Comparison of ENCODE assay signal across 8 cellular contexts in genomic region chr2:144330951-144331651, GRCh38.
A peak's percentile ranks its signal among the peaks of the same experiment; 100 is the strongest.
DNase-seq lines count a peak whose midpoint lies in the region; ATAC-seq, FAIRE-seq and TF ChIP-seq lines count a peak whose summit lies in the region.

No MANE protein-coding gene starts in this region.

- H3K27ac Mint-ChIP-seq in IgD-negative memory B cell = peak overlapping the region; percentile 28 to 77 (median 67)
- H3K27ac Mint-ChIP-seq in activated CD4-positive, alpha-beta memory T cell treated with anti-CD3 and anti-CD28 coated beads, Interleukin-2, amount 10 ng/mL, durations not matched to agents 7 days and 5 days = peak overlapping the region; percentile 95

- H3K9me3 ChIP-seq in psoas muscle = no peaks in the 10 kb centered on the region

- H3K27me3 ChIP-seq in BJ (ENCODE audit: control insufficient read depth, insufficient read depth, low read length) (no peaks in the 10 kb centered on the region), psoas muscle (ENCODE audit: insufficient read depth in 3 of 3, low read length in 2 of 3) (no peaks in the 10 kb centered on the region)

- H3K4me1 ChIP-seq in psoas muscle = peaks cover 25% of the 10 kb centered on the region

- H3K4me3 ChIP-seq in BJ (ENCODE audit: low read depth, low read length) (peak overlapping the region; percentile 59), fibroblast of pulmonary artery (replicated peaks; ENCODE audit: low read depth, low read length) (peak overlapping the region; percentile 80), psoas muscle (peak overlapping the region; percentile 74)

- H3K27me3 Mint-ChIP-seq in IgD-negative memory B cell = no peaks in the 10 kb centered on the region
- H3K27me3 Mint-ChIP-seq in activated CD4-positive, alpha-beta memory T cell treated with anti-CD3 and anti-CD28 coated beads, Interleukin-2, amount 10 ng/mL, durations not matched to agents 7 days and 5 days = peaks cover 2% of the 10 kb centered on the region

- H3K4me3 Mint-ChIP-seq in IgD-negative memory B cell = peak overlapping the region; percentile 89 to 94 (median 90)
- H3K4me3 Mint-ChIP-seq in activated CD4-positive, alpha-beta memory T cell treated with anti-CD3 and anti-CD28 coated beads, Interleukin-2, amount 10 ng/mL, durations not matched to agents 7 days and 5 days = peak overlapping the region; percentile 92

- POLR2A ChIA-PET in BJ (lab: Charles Lee) = no interaction called here
- POLR2A ChIA-PET in activated CD4-positive, alpha-beta memory T cell treated with anti-CD3 and anti-CD28 coated beads, Interleukin-2, amount 10 ng/mL, durations not matched to agents 7 days and 5 days (lab: Charles Lee) = interaction anchor here (0.7 to 3.2 kb wide), 17 partner anchors 10 to 257 kb away, joined by 3 to 34 read pairs (median 4); partner anchors contain the start of gene ZEB2

- intact Hi-C loops in psoas muscle (cut with DNase I) = loop anchor here (5.0 kb wide), 3 partner anchors 46 to 186 kb away; no protein-coding TSS in a partner anchor

- DNase-seq in BJ (ENCODE audit: low read depth) (no peak), fibroblast of pulmonary artery (ENCODE audit: low read depth) (peak; percentile 23), psoas muscle (no peak), RCC 7860 (ENCODE audit: low spot score) (no peak), HCEC 1CT (no peak), GM10266 (ENCODE audit: extremely low spot score) (no peak)
- DNase-seq in activated CD4-positive, alpha-beta memory T cell treated with anti-CD3 and anti-CD28 coated beads, Interleukin-2, amount 10 ng/mL, durations not matched to agents 7 days and 5 days = peak; percentile 24

- no peak for ATAC-seq in psoas muscle

- no peaks in the 10 kb centered on the region for H3K36me3 Mint-ChIP-seq in IgD-negative memory B cell
- H3K36me3 Mint-ChIP-seq in activated CD4-positive, alpha-beta memory T cell treated with anti-CD3 and anti-CD28 coated beads, Interleukin-2, amount 10 ng/mL, durations not matched to agents 7 days and 5 days (ENCODE audit: low read depth) = peaks cover 38% of the 10 kb centered on the region

- no peaks in the 10 kb centered on the region for H3K36me3 ChIP-seq in BJ (ENCODE audit: control insufficient read depth, insufficient read depth, low read length)
- no peaks in the 10 kb centered on the region for H3K36me3 ChIP-seq in psoas muscle (ENCODE audit: insufficient read depth in 1 of 2, low read depth in 1 of 2)

- H3K27ac ChIP-seq in psoas muscle = peak overlapping the region; percentile 81

- H3K9me3 Mint-ChIP-seq in IgD-negative memory B cell = no peaks in the 10 kb centered on the region
- no peaks in the 10 kb centered on the region for H3K9me3 Mint-ChIP-seq in activated CD4-positive, alpha-beta memory T cell treated with anti-CD3 and anti-CD28 coated beads, Interleukin-2, amount 10 ng/mL, durations not matched to agents 7 days and 5 days

- 7 to 12% (median 8%) methylated on average over 11 of the region's 11 CpGs for WGBS in psoas muscle, 3 donors

- H3K4me1 Mint-ChIP-seq in IgD-negative memory B cell = peaks cover 9 to 29% (median 21%) of the 10 kb centered on the region in 3 donors
- peaks cover 56% of the 10 kb centered on the region for H3K4me1 Mint-ChIP-seq in activated CD4-positive, alpha-beta memory T cell treated with anti-CD3 and anti-CD28 coated beads, Interleukin-2, amount 10 ng/mL, durations not matched to agents 7 days and 5 days

- CTCF ChIA-PET in BJ (lab: Yijun Ruan, JAX) = no interaction called here
- CTCF ChIA-PET in activated CD4-positive, alpha-beta memory T cell treated with anti-CD3 and anti-CD28 coated beads, Interleukin-2, amount 10 ng/mL, durations not matched to agents 7 days and 5 days (lab: Charles Lee) = interaction anchor here (1.4 to 1.8 kb wide), 2 partner anchors 89 to 146 kb away, joined by 3 to 4 read pairs; no protein-coding TSS in a partner anchor

- TF ChIP-seq CTCF in BJ (IDR thresholded peaks at IDR 0.05; ENCODE audit: insufficient read depth, low read depth, low read length) (no peak), fibroblast of pulmonary artery (IDR thresholded peaks at IDR 0.05; ENCODE audit: low read length, missing control alignments) (no peak), psoas muscle (IDR thresholded peaks at IDR 0.05) (no peak), GM10266 (IDR thresholded peaks at IDR 0.05; ENCODE audit: control insufficient read depth, insufficient read depth, low read depth, missing control alignments) (no peak)

- no peak for FAIRE-seq in RCC 7860 (lab: Jason Lieb, UNC)

Comparison
In these comparisons a context has a peak if more than half of its experiments do, and no peak if none do; other contexts are left out.
1. DNase-seq: peak in activated CD4-positive, alpha-beta memory T cell treated with anti-CD3 and anti-CD28 coated beads, Interleukin-2, amount 10 ng/mL, durations not matched to agents 7 days and 5 days (single experiment) and fibroblast of pulmonary artery (single experiment); none in BJ (single experiment), psoas muscle (0 of 2), RCC 7860 (single experiment), HCEC 1CT (single experiment) and GM10266 (single experiment).
2. Peak in every context shown above with its lines, with median percentiles within 50 percentile points of each other: H3K4me3 ChIP-seq.